Comparison of ENCODE assay signal across 1 cellular context in the genomic region with DNA sequence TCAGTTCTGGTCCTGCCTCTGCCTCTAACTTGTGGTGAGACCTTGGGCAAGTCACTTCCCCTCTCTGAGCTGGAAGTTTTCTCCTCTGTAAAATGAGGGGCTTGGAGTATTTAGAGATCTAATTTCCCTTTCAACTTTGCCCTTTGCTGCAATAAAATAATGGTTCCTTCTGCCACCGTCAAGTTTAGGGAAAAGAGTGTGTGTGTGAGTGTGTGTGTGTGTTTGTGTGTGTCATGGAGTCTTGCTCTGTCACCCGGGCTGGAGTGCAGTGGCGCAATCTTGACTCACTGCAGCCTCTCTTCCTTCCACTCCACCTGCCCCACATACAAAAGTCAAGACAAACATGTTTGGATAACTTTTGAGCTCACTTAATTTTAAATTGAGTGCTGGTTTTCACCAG.
A peak's percentile ranks its signal among the peaks of the same experiment; 100 is the strongest.
TF ChIP-seq lines count a peak whose summit lies in the region.

No MANE protein-coding gene starts in this region.

TF ChIP-seq in HepG2, 621 proteins besides CTCF, POLR2A, EP300 and RAD21 (continued from another document and continues in another):
- TF ChIP-seq ZNF142 (CRISPR knock-in tag; IDR thresholded peaks at IDR 0.05) (no peak), YEATS2 (CRISPR knock-in tag; IDR thresholded peaks at IDR 0.05; ENCODE audit: borderline replicate concordance) (no peak; the same call in 1 of the 2 replicates), ZNF576 (CRISPR knock-in tag; IDR thresholded peaks at IDR 0.05) (no peak), ZNF652 (CRISPR knock-in tag; IDR thresholded peaks at IDR 0.05; ENCODE audit: borderline replicate concordance, low read depth) (no peak), ZC3H4 (CRISPR knock-in tag; IDR thresholded peaks at IDR 0.05; ENCODE audit: borderline replicate concordance) (no peak), EED (CRISPR knock-in tag; IDR thresholded peaks at IDR 0.05) (no peak), MAFF (IDR thresholded peaks at IDR 0.05; ENCODE audit: low read depth, low read length) (no peak), ATF4 (CRISPR knock-in tag; IDR thresholded peaks at IDR 0.05) (peak in 1 of 2 experiments; percentile 74; a peak in 2 of 4 replicates), ESRRA (CRISPR knock-in tag; IDR thresholded peaks at IDR 0.05; ENCODE audit: low read depth) (no peak), PHF21A (CRISPR knock-in tag; IDR thresholded peaks at IDR 0.05) (peak; percentile 52; the same call in 1 of the 2 replicates), HDAC1 (CRISPR knock-in tag; IDR thresholded peaks at IDR 0.05) (peak; percentile 76), RBM39 (IDR thresholded peaks at IDR 0.05; ENCODE audit: low read depth, low read length, poor library complexity, severe bottlenecking) (no peak), KLF16 (CRISPR knock-in tag; IDR thresholded peaks at IDR 0.05) (no peak), HMG20B (CRISPR knock-in tag; conservative IDR thresholded peaks at IDR 0.05) (no peak), ZNF20 (CRISPR knock-in tag; IDR thresholded peaks at IDR 0.05) (no peak), PITX1 (CRISPR knock-in tag; IDR thresholded peaks at IDR 0.05) (0 out of 2 replicates have a peak, but pooled peaks have one; percentile 6), DNMT3B (CRISPR knock-in tag; conservative IDR thresholded peaks at IDR 0.05) (no peak), NFATC3 (CRISPR knock-in tag; IDR thresholded peaks at IDR 0.05) (no peak), SIN3B (IDR thresholded peaks at IDR 0.05; ENCODE audit: low read length) (no peak), ZSCAN20 (CRISPR knock-in tag; IDR thresholded peaks at IDR 0.05; ENCODE audit: borderline replicate concordance) (no peak), ARID2 (CRISPR knock-in tag; IDR thresholded peaks at IDR 0.05; ENCODE audit: borderline replicate concordance) (no peak), MBD4 (IDR thresholded peaks at IDR 0.05; ENCODE audit: borderline replicate concordance, low read length) (no peak), SALL1 (CRISPR knock-in tag; IDR thresholded peaks at IDR 0.05) (peak; percentile 82), DMAP1 (CRISPR knock-in tag; IDR thresholded peaks at IDR 0.05) (no peak), SIN3A (IDR thresholded peaks at IDR 0.05; ENCODE audit: borderline replicate concordance, low read depth, low read length) (no peak), KLF6 (CRISPR knock-in tag; IDR thresholded peaks at IDR 0.05) (no peak), PATZ1 (CRISPR knock-in tag; IDR thresholded peaks at IDR 0.05) (0 out of 2 replicates have a peak, but pooled peaks have one; percentile 62), RXRA (CRISPR knock-in tag; IDR thresholded peaks at IDR 0.05) (no peak), DBP (CRISPR knock-in tag; IDR thresholded peaks at IDR 0.05; ENCODE audit: not compliant biosample characterization) (no peak), MLLT10 (CRISPR knock-in tag; IDR thresholded peaks at IDR 0.05) (no peak), MTA1 (CRISPR knock-in tag; IDR thresholded peaks at IDR 0.05; ENCODE audit: borderline replicate concordance) (peak; percentile 61; the same call in 1 of the 2 replicates), ZNF589 (CRISPR knock-in tag; conservative IDR thresholded peaks at IDR 0.05) (no peak), ZMYM4 (CRISPR knock-in tag; IDR thresholded peaks at IDR 0.05) (peak; percentile 41), PPARG (CRISPR knock-in tag; conservative IDR thresholded peaks at IDR 0.05) (no peak), ZNF747 (CRISPR knock-in tag; IDR thresholded peaks at IDR 0.05; ENCODE audit: borderline replicate concordance) (0 out of 2 replicates have a peak, but pooled peaks have one; percentile 26), SRSF9 (IDR thresholded peaks at IDR 0.05; ENCODE audit: borderline replicate concordance, insufficient read depth, low read depth, low read length, poor library complexity, severe bottlenecking) (no peak)
- TF ChIP-seq, protein P1, sequence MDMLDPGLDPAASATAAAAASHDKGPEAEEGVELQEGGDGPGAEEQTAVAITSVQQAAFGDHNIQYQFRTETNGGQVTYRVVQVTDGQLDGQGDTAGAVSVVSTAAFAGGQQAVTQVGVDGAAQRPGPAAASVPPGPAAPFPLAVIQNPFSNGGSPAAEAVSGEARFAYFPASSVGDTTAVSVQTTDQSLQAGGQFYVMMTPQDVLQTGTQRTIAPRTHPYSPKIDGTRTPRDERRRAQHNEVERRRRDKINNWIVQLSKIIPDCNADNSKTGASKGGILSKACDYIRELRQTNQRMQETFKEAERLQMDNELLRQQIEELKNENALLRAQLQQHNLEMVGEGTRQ (IDR thresholded peaks at IDR 0.05; ENCODE audit: low read depth, low read length): no peak
- TF ChIP-seq, protein P1 (CRISPR knock-in tag; IDR thresholded peaks at IDR 0.05; ENCODE audit: borderline replicate concordance): no peak
- TF ChIP-seq, protein P2, sequence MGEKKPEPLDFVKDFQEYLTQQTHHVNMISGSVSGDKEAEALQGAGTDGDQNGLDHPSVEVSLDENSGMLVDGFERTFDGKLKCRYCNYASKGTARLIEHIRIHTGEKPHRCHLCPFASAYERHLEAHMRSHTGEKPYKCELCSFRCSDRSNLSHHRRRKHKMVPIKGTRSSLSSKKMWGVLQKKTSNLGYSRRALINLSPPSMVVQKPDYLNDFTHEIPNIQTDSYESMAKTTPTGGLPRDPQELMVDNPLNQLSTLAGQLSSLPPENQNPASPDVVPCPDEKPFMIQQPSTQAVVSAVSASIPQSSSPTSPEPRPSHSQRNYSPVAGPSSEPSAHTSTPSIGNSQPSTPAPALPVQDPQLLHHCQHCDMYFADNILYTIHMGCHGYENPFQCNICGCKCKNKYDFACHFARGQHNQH (CRISPR knock-in tag; IDR thresholded peaks at IDR 0.05): no peak
- TF ChIP-seq, protein P3, sequence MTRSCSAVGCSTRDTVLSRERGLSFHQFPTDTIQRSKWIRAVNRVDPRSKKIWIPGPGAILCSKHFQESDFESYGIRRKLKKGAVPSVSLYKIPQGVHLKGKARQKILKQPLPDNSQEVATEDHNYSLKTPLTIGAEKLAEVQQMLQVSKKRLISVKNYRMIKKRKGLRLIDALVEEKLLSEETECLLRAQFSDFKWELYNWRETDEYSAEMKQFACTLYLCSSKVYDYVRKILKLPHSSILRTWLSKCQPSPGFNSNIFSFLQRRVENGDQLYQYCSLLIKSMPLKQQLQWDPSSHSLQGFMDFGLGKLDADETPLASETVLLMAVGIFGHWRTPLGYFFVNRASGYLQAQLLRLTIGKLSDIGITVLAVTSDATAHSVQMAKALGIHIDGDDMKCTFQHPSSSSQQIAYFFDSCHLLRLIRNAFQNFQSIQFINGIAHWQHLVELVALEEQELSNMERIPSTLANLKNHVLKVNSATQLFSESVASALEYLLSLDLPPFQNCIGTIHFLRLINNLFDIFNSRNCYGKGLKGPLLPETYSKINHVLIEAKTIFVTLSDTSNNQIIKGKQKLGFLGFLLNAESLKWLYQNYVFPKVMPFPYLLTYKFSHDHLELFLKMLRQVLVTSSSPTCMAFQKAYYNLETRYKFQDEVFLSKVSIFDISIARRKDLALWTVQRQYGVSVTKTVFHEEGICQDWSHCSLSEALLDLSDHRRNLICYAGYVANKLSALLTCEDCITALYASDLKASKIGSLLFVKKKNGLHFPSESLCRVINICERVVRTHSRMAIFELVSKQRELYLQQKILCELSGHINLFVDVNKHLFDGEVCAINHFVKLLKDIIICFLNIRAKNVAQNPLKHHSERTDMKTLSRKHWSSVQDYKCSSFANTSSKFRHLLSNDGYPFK (CRISPR knock-in tag; IDR thresholded peaks at IDR 0.05; ENCODE audit: borderline replicate concordance): no peak; the same call in 1 of the 2 replicates
- TF ChIP-seq, protein P4, sequence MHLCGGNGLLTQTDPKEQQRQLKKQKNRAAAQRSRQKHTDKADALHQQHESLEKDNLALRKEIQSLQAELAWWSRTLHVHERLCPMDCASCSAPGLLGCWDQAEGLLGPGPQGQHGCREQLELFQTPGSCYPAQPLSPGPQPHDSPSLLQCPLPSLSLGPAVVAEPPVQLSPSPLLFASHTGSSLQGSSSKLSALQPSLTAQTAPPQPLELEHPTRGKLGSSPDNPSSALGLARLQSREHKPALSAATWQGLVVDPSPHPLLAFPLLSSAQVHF (CRISPR knock-in tag; IDR thresholded peaks at IDR 0.05): no peak
- TF ChIP-seq, protein P5, sequence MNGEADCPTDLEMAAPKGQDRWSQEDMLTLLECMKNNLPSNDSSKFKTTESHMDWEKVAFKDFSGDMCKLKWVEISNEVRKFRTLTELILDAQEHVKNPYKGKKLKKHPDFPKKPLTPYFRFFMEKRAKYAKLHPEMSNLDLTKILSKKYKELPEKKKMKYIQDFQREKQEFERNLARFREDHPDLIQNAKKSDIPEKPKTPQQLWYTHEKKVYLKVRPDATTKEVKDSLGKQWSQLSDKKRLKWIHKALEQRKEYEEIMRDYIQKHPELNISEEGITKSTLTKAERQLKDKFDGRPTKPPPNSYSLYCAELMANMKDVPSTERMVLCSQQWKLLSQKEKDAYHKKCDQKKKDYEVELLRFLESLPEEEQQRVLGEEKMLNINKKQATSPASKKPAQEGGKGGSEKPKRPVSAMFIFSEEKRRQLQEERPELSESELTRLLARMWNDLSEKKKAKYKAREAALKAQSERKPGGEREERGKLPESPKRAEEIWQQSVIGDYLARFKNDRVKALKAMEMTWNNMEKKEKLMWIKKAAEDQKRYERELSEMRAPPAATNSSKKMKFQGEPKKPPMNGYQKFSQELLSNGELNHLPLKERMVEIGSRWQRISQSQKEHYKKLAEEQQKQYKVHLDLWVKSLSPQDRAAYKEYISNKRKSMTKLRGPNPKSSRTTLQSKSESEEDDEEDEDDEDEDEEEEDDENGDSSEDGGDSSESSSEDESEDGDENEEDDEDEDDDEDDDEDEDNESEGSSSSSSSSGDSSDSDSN (CRISPR knock-in tag; IDR thresholded peaks at IDR 0.05): 0 out of 2 replicates have a peak, but pooled peaks have one; percentile 12
